ENCODE assay signal across 29 cellular contexts in genomic region chr1:10800778-10801177, GRCh38.
"Had no signal": no experiment of that assay in that cellular context is flagged by ENCODE, and none has a peak within 500 bp of the region (broad histone marks: within the 10 kb centered on the region; RNA-seq: fewer than 3 reads in every experiment).

No MANE protein-coding gene starts in this region.

- H3K27ac ChIP-seq: colonic mucosa, coronary artery, dorsolateral prefrontal cortex, epithelial cell of prostate, esophagus muscularis mucosa, esophagus squamous epithelium, foreskin keratinocyte, gastrocnemius medialis, gastroesophageal sphincter, heart left ventricle, heart right ventricle had no signal

- H3K9me3 Mint-ChIP-seq: dendritic cell treated with granulocyte-macrophage colony-stimulating factor and Interleukin-4, amounts not matched to agents 40 ng/mL and 50 ng/mL, for 4 days; effector memory CD8-positive, alpha-beta T cell; endodermal cell had no signal

- H3K4me3 Mint-ChIP-seq: dendritic cell treated with granulocyte-macrophage colony-stimulating factor and Interleukin-4, amounts not matched to agents 40 ng/mL and 50 ng/mL, for 4 days; effector memory CD8-positive, alpha-beta T cell; endodermal cell had no signal

- FAIRE-seq: colon, endometrium, endothelial cell of umbilical vein, frontal cortex had no signal

- H3K9me3 ChIP-seq: colonic mucosa, esophagus muscularis mucosa, esophagus squamous epithelium, gastrocnemius medialis, gastroesophageal sphincter, heart left ventricle, heart right ventricle had no signal

- ATAC-seq: effector memory CD8-positive, alpha-beta T cell; esophagus mucosa; foreskin keratinocyte; gastrocnemius medialis; gastroesophageal sphincter; heart left ventricle; heart right ventricle had no signal

- H3K27me3 ChIP-seq: colonic mucosa, gastrocnemius medialis had no signal

- H3K4me1 ChIP-seq: colonic mucosa, gastrocnemius medialis had no signal

- H3K4me3 ChIP-seq: colonic mucosa, coronary artery, dorsolateral prefrontal cortex, esophagus muscularis mucosa, esophagus squamous epithelium, gastrocnemius medialis, gastroesophageal sphincter, heart left ventricle, heart right ventricle had no signal

- H3K27ac Mint-ChIP-seq: dendritic cell treated with granulocyte-macrophage colony-stimulating factor and Interleukin-4, amounts not matched to agents 40 ng/mL and 50 ng/mL, for 4 days; effector memory CD8-positive, alpha-beta T cell; endodermal cell had no signal

- H3K36me3 ChIP-seq: colonic mucosa, esophagus muscularis mucosa, esophagus squamous epithelium, gastrocnemius medialis, gastroesophageal sphincter, heart left ventricle, heart right ventricle had no signal

- DNase-seq: colonic mucosa; cortex of kidney; dermis blood vessel endothelial cell; dorsolateral prefrontal cortex; effector CD4-positive, alpha-beta T cell; effector CD8-positive, alpha-beta T cell; effector memory CD4-positive, alpha-beta T cell; effector memory CD8-positive, alpha-beta T cell; endodermal cell; erythroblast; esophagus squamous epithelium; foreskin fibroblast; foreskin keratinocyte; foreskin melanocyte; gastrocnemius medialis; glutamatergic neuron; head of caudate nucleus; heart left ventricle; heart right ventricle had no signal
